In the genomic region with DNA sequence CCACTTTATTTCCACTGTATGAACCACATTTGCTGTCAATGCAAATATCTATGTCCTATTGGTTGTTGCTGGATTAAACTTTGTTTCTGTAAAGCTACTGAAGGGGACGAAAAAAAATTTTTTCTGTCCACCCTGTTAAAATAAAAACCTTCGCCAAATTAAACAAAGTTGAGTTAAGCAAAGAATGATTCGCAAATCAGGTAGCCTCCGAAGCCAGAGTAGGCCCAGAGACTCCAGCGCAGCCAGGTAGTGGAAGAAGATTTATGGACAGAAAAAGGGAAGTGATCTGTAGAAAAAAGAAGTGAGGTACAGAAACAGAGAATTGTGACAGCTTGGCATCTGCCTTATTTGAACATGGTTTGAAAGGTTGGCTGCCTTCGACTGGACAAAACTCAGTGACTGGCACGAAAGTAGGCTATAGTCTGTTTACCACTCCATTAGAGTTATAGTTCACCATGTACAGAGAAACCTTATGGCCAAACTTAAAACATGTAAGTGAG, we compare ENCODE assay signal across 14 cellular contexts.
A peak's percentile ranks its signal among the peaks of the same experiment; 100 is the strongest.
DNase-seq lines count a peak whose midpoint lies in the region; ATAC-seq, FAIRE-seq and TF ChIP-seq lines count a peak whose summit lies in the region.
"Had no signal": no experiment of that assay in that cellular context is flagged by ENCODE, and none has a peak within 500 bp of the region (broad histone marks: within the 10 kb centered on the region; RNA-seq: fewer than 3 reads in every experiment).

No MANE protein-coding gene starts in this region.

- H3K36me3 Mint-ChIP-seq in GM23338 (ENCODE audit: low read depth) = no peaks in the 10 kb centered on the region
- no peaks in the 10 kb centered on the region for H3K36me3 Mint-ChIP-seq in glutamatergic neuron (ENCODE audit: unreplicated experiment)
- H3K36me3 Mint-ChIP-seq in neural crest cell (ENCODE audit: low read depth) = no peaks in the 10 kb centered on the region
- H3K36me3 Mint-ChIP-seq: CD4-positive, alpha-beta memory T cell; IgD-negative memory B cell had no signal

- no peaks in the 10 kb centered on the region for H4K20me1 ChIP-seq in GM23338 (replicated peaks; ENCODE audit: insufficient read depth)

- no peaks in the 10 kb centered on the region for H3K79me2 ChIP-seq in GM23338 (replicated peaks; ENCODE audit: insufficient read depth)

- H3K4me1 ChIP-seq in GM23338 (ENCODE audit: insufficient read depth) (peaks cover 7% of the 10 kb centered on the region; the same call in 1 of the 2 replicates), mucosa of descending colon (ENCODE audit: low read depth) (no peaks in the 10 kb centered on the region)
- H3K4me1 ChIP-seq: A549, BE2C had no signal

- H3K27ac ChIP-seq in GM23338 (ENCODE audit: low read depth) = no peak overlapping the region; the same call in 1 of the 2 replicates
- H3K27ac ChIP-seq: A549, C4-2B had no signal

- no peak for TF ChIP-seq POLR2A in GM12891 (IDR thresholded peaks at IDR 0.05; ENCODE audit: low read depth, low read length)

- H3F3A ChIP-seq in GM23338 (replicated peaks; ENCODE audit: low read depth) = no peaks in the 10 kb centered on the region

- H2AFZ ChIP-seq in GM23338 = no peak overlapping the region

- ATAC-seq in GM23338 (no peak), mucosa of descending colon (no peak), omental fat pad (ENCODE audit: low FRiP score) (no peak), GM21576 (IDR thresholded peaks at IDR 0.05; ENCODE audit: unreplicated experiment) (no peak)
- ATAC-seq: A549 had no signal

- H3K9me2 ChIP-seq in GM23338 (ENCODE audit: insufficient read depth) = no peaks in the 10 kb centered on the region

- no peak for TF ChIP-seq CTCF in GM23338 (conservative IDR thresholded peaks at IDR 0.05; ENCODE audit: low read depth in 2 of 2)
- no peak for TF ChIP-seq CTCF in glutamatergic neuron (IDR thresholded peaks at IDR 0.05; ENCODE audit: partially characterized antibody, unreplicated experiment)
- no peak for TF ChIP-seq CTCF in neural crest cell (conservative IDR thresholded peaks at IDR 0.05)
- no peak for TF ChIP-seq CTCF in mucosa of descending colon (IDR thresholded peaks at IDR 0.05)
- no peak for TF ChIP-seq CTCF in omental fat pad (IDR thresholded peaks at IDR 0.05)

- FAIRE-seq in GM12891 (lab: Jason Lieb, UNC) = no peak
- FAIRE-seq: A549, GM12892 had no signal

- H3K9me3 Mint-ChIP-seq in GM23338 (no peaks in the 10 kb centered on the region), glutamatergic neuron (ENCODE audit: unreplicated experiment) (peaks cover 1% of the 10 kb centered on the region), neural crest cell (no peaks in the 10 kb centered on the region)
- H3K9me3 Mint-ChIP-seq: IgD-negative memory B cell had no signal

- H3K36me3 ChIP-seq in GM23338 (ENCODE audit: insufficient read depth) (no peaks in the 10 kb centered on the region), mucosa of descending colon (ENCODE audit: low read depth) (no peaks in the 10 kb centered on the region)
- H3K36me3 ChIP-seq: BE2C had no signal

- H3K4me2 ChIP-seq in GM23338 = peak overlapping the region; percentile 20; the same call in 1 of the 2 replicates
- H3K4me2 ChIP-seq: A549 had no signal

- H3K4me3 Mint-ChIP-seq in GM23338 = no peak overlapping the region
- no peak overlapping the region for H3K4me3 Mint-ChIP-seq in glutamatergic neuron (ENCODE audit: unreplicated experiment)
- H3K4me3 Mint-ChIP-seq in neural crest cell = no peak overlapping the region
- H3K4me3 Mint-ChIP-seq: CD4-positive, alpha-beta memory T cell; IgD-negative memory B cell had no signal

- H3K27me3 Mint-ChIP-seq in GM23338 (ENCODE audit: insufficient read depth, low read depth, poor library complexity) = no peaks in the 10 kb centered on the region
- H3K27me3 Mint-ChIP-seq in glutamatergic neuron (ENCODE audit: unreplicated experiment) = peaks cover 1% of the 10 kb centered on the region
- no peaks in the 10 kb centered on the region for H3K27me3 Mint-ChIP-seq in neural crest cell (ENCODE audit: low read depth)
- H3K27me3 Mint-ChIP-seq: CD4-positive, alpha-beta memory T cell; IgD-negative memory B cell had no signal

- no peaks in the 10 kb centered on the region for H3K27me3 ChIP-seq in GM23338 (ENCODE audit: insufficient read depth)
- H3K27me3 ChIP-seq: BE2C had no signal

- H3K9me3 ChIP-seq in mucosa of descending colon = no peaks in the 10 kb centered on the region
- H3K9me3 ChIP-seq: A549, BE2C had no signal

- no peak for DNase-seq in GM12891 (ENCODE audit: insufficient read length, low spot score)
- no peak for DNase-seq in GM23338 (ENCODE audit: low spot score)
- no peak for DNase-seq in glutamatergic neuron
- DNase-seq in neural crest cell (ENCODE audit: low read depth, low spot score) = no peak
- no peak for DNase-seq in mucosa of descending colon
- no peak for DNase-seq in omental fat pad (ENCODE audit: low spot score)
- DNase-seq: BE2C; CD4-positive, alpha-beta memory T cell; DMS79 had no signal

- H3K27ac Mint-ChIP-seq in GM23338 (no peak overlapping the region), glutamatergic neuron (ENCODE audit: unreplicated experiment) (peak overlapping the region; percentile 28), neural crest cell (ENCODE audit: unreplicated experiment) (peak overlapping the region; percentile 13)
- H3K27ac Mint-ChIP-seq: CD4-positive, alpha-beta memory T cell had no signal

- intact Hi-C loops in mucosa of descending colon (cut with DNase I, micrococcal nuclease) = no loop called here

- H3K4me3 ChIP-seq in GM23338 (no peak overlapping the region), mucosa of descending colon (no peak overlapping the region)
- H3K4me3 ChIP-seq: A549 had no signal

- H3K4me1 Mint-ChIP-seq in GM23338 = peaks cover 16% of the 10 kb centered on the region
- H3K4me1 Mint-ChIP-seq in glutamatergic neuron (ENCODE audit: low read depth, unreplicated experiment) = peaks cover 17% of the 10 kb centered on the region
- H3K4me1 Mint-ChIP-seq in neural crest cell = peaks cover 16% of the 10 kb centered on the region
- H3K4me1 Mint-ChIP-seq: CD4-positive, alpha-beta memory T cell; IgD-negative memory B cell had no signal

TF ChIP-seq in GM12891, 5 proteins besides CTCF, POLR2A, EP300 and RAD21:
- peak; percentile 36; the same call in 1 of the 2 replicates for TF ChIP-seq SPI1 (IDR thresholded peaks at IDR 0.05; ENCODE audit: low read depth, low read length)
- no peak for TF ChIP-seq PAX5 (IDR thresholded peaks at IDR 0.05; ENCODE audit: insufficient read depth, low read length, severe bottlenecking)
- no peak for TF ChIP-seq POU2F2 (IDR thresholded peaks at IDR 0.05; ENCODE audit: low read depth, low read length)
- no peak for TF ChIP-seq POLR2AphosphoS5 (IDR thresholded peaks at IDR 0.05; ENCODE audit: low read depth, low read length)

TF ChIP-seq in GM23338, 12 proteins besides CTCF, POLR2A, EP300 and RAD21 (continues in another document):
- TF ChIP-seq JUNB (IDR thresholded peaks at IDR 0.05; ENCODE audit: unreplicated experiment) (no peak), NANOG (IDR thresholded peaks at IDR 0.05; ENCODE audit: borderline replicate concordance) (no peak), ZNF331 (CRISPR knock-in tag; IDR thresholded peaks at IDR 0.05; ENCODE audit: low read depth) (no peak), POLR2AphosphoS5 (IDR thresholded peaks at IDR 0.05; ENCODE audit: low read depth) (no peak), EZH2phosphoT487 (IDR thresholded peaks at IDR 0.05; ENCODE audit: unreplicated experiment) (no peak), CREB1 (CRISPR knock-in tag; IDR thresholded peaks at IDR 0.05; ENCODE audit: low read depth) (no peak), ZNF114 (CRISPR knock-in tag; IDR thresholded peaks at IDR 0.05) (no peak), EZH2 (IDR thresholded peaks at IDR 0.05; ENCODE audit: low read depth, unreplicated experiment) (no peak), STAT1 (IDR thresholded peaks at IDR 0.05; ENCODE audit: unreplicated experiment) (no peak)
- TF ChIP-seq, protein P1, sequence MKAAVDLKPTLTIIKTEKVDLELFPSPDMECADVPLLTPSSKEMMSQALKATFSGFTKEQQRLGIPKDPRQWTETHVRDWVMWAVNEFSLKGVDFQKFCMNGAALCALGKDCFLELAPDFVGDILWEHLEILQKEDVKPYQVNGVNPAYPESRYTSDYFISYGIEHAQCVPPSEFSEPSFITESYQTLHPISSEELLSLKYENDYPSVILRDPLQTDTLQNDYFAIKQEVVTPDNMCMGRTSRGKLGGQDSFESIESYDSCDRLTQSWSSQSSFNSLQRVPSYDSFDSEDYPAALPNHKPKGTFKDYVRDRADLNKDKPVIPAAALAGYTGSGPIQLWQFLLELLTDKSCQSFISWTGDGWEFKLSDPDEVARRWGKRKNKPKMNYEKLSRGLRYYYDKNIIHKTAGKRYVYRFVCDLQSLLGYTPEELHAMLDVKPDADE (IDR thresholded peaks at IDR 0.05) = no peak
- TF ChIP-seq, protein P2, sequence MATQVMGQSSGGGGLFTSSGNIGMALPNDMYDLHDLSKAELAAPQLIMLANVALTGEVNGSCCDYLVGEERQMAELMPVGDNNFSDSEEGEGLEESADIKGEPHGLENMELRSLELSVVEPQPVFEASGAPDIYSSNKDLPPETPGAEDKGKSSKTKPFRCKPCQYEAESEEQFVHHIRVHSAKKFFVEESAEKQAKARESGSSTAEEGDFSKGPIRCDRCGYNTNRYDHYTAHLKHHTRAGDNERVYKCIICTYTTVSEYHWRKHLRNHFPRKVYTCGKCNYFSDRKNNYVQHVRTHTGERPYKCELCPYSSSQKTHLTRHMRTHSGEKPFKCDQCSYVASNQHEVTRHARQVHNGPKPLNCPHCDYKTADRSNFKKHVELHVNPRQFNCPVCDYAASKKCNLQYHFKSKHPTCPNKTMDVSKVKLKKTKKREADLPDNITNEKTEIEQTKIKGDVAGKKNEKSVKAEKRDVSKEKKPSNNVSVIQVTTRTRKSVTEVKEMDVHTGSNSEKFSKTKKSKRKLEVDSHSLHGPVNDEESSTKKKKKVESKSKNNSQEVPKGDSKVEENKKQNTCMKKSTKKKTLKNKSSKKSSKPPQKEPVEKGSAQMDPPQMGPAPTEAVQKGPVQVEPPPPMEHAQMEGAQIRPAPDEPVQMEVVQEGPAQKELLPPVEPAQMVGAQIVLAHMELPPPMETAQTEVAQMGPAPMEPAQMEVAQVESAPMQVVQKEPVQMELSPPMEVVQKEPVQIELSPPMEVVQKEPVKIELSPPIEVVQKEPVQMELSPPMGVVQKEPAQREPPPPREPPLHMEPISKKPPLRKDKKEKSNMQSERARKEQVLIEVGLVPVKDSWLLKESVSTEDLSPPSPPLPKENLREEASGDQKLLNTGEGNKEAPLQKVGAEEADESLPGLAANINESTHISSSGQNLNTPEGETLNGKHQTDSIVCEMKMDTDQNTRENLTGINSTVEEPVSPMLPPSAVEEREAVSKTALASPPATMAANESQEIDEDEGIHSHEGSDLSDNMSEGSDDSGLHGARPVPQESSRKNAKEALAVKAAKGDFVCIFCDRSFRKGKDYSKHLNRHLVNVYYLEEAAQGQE (IDR thresholded peaks at IDR 0.05; ENCODE audit: unreplicated experiment) = no peak
